In genomic region chr3:59873576-59874230, GRCh38 we compare ENCODE assay signal across 1 cellular context.
TF ChIP-seq lines count a peak whose summit lies in the region.

No MANE protein-coding gene starts in this region.

TF ChIP-seq in GM12878, 131 proteins besides CTCF, POLR2A, EP300 and RAD21 (continued from another document):
- TF ChIP-seq RELB (IDR thresholded peaks at IDR 0.05; ENCODE audit: low read depth) (no peak), TBL1XR1 (IDR thresholded peaks at IDR 0.05; ENCODE audit: low read depth, low read length) (no peak), IKZF1 (conservative IDR thresholded peaks at IDR 0.05) (peak; percentile 20; the same call in 1 of the 2 replicates), CBFB (IDR thresholded peaks at IDR 0.05; ENCODE audit: low read depth) (no peak), IKZF2 (IDR thresholded peaks at IDR 0.05) (peak; percentile 16 to 50; a peak in 3 of 4 replicates), FOXM1 (IDR thresholded peaks at IDR 0.05; ENCODE audit: low read depth, low read length) (no peak), IRF5 (IDR thresholded peaks at IDR 0.05; ENCODE audit: borderline replicate concordance) (no peak), TCF7 (IDR thresholded peaks at IDR 0.05; ENCODE audit: borderline replicate concordance) (no peak), ZBTB40 (IDR thresholded peaks at IDR 0.05; ENCODE audit: borderline replicate concordance) (no peak), SP1 (IDR thresholded peaks at IDR 0.05; ENCODE audit: low read depth, low read length) (no peak), KLF5 (IDR thresholded peaks at IDR 0.05; ENCODE audit: partially characterized antibody) (no peak), NFYA (IDR thresholded peaks at IDR 0.05; ENCODE audit: borderline replicate concordance, low read depth, low read length) (no peak), NR2C2 (IDR thresholded peaks at IDR 0.05; ENCODE audit: borderline replicate concordance, control insufficient read depth, insufficient read length, low read depth) (no peak), SMAD1 (IDR thresholded peaks at IDR 0.05; ENCODE audit: low read depth, partially characterized antibody) (no peak), BRCA1 (IDR thresholded peaks at IDR 0.05; ENCODE audit: low read depth, low read length) (no peak), ATF7 (IDR thresholded peaks at IDR 0.05; ENCODE audit: low read depth) (no peak), PRDM15 (CRISPR knock-in tag; IDR thresholded peaks at IDR 0.05) (no peak), JUNB (IDR thresholded peaks at IDR 0.05) (no peak), BHLHE40 (IDR thresholded peaks at IDR 0.05; ENCODE audit: borderline replicate concordance in 1 of 2, low read depth in 2 of 2, low read length in 1 of 2) (0 out of 4 replicates have a peak, but pooled peaks of 1 of the 2 experiments have one; percentile 12), CHD4 (IDR thresholded peaks at IDR 0.05) (no peak), GATAD2B (conservative IDR thresholded peaks at IDR 0.05; ENCODE audit: low read depth) (no peak), BCL11A (IDR thresholded peaks at IDR 0.05; ENCODE audit: low read depth, low read length) (peak; percentile 26; the same call in 1 of the 2 replicates), ZNF24 (IDR thresholded peaks at IDR 0.05) (no peak), EED (IDR thresholded peaks at IDR 0.05; ENCODE audit: low read depth) (no peak), CHD1 (IDR thresholded peaks at IDR 0.05; ENCODE audit: low read depth, low read length) (no peak), IRF4 (IDR thresholded peaks at IDR 0.05; ENCODE audit: low read depth, low read length) (no peak), LARP7 (IDR thresholded peaks at IDR 0.05) (no peak), RELA (IDR thresholded peaks at IDR 0.05; ENCODE audit: borderline replicate concordance, partially characterized antibody) (no peak), MEF2B (IDR thresholded peaks at IDR 0.05; ENCODE audit: partially characterized antibody, poor library complexity, severe bottlenecking) (peak; percentile 80), HCFC1 (IDR thresholded peaks at IDR 0.05; ENCODE audit: low read length) (no peak), ZBED1 (IDR thresholded peaks at IDR 0.05; ENCODE audit: borderline replicate concordance) (no peak), STAT1 (conservative IDR thresholded peaks at IDR 0.05) (no peak), SKIL (IDR thresholded peaks at IDR 0.05; ENCODE audit: low read depth, poor library complexity, severe bottlenecking) (no peak), SUPT20H (IDR thresholded peaks at IDR 0.05; ENCODE audit: borderline replicate concordance, control insufficient read depth, low read depth, low read length) (no peak), PAX5 (IDR thresholded peaks at IDR 0.05; ENCODE audit: borderline replicate concordance, low read depth, low read length) (no peak), POLR2AphosphoS5 (IDR thresholded peaks at IDR 0.05; ENCODE audit: low read length) (no peak), SREBF1 (IDR thresholded peaks at IDR 0.05; ENCODE audit: low read length) (no peak), RCOR1 (conservative IDR thresholded peaks at IDR 0.05; ENCODE audit: low read depth, low read length) (no peak), ZNF622 (IDR thresholded peaks at IDR 0.05) (no peak)
- TF ChIP-seq, protein P1, sequence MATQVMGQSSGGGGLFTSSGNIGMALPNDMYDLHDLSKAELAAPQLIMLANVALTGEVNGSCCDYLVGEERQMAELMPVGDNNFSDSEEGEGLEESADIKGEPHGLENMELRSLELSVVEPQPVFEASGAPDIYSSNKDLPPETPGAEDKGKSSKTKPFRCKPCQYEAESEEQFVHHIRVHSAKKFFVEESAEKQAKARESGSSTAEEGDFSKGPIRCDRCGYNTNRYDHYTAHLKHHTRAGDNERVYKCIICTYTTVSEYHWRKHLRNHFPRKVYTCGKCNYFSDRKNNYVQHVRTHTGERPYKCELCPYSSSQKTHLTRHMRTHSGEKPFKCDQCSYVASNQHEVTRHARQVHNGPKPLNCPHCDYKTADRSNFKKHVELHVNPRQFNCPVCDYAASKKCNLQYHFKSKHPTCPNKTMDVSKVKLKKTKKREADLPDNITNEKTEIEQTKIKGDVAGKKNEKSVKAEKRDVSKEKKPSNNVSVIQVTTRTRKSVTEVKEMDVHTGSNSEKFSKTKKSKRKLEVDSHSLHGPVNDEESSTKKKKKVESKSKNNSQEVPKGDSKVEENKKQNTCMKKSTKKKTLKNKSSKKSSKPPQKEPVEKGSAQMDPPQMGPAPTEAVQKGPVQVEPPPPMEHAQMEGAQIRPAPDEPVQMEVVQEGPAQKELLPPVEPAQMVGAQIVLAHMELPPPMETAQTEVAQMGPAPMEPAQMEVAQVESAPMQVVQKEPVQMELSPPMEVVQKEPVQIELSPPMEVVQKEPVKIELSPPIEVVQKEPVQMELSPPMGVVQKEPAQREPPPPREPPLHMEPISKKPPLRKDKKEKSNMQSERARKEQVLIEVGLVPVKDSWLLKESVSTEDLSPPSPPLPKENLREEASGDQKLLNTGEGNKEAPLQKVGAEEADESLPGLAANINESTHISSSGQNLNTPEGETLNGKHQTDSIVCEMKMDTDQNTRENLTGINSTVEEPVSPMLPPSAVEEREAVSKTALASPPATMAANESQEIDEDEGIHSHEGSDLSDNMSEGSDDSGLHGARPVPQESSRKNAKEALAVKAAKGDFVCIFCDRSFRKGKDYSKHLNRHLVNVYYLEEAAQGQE (IDR thresholded peaks at IDR 0.05; ENCODE audit: low read depth, low read length): no peak
- TF ChIP-seq, protein P2, sequence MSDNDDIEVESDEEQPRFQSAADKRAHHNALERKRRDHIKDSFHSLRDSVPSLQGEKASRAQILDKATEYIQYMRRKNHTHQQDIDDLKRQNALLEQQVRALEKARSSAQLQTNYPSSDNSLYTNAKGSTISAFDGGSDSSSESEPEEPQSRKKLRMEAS (IDR thresholded peaks at IDR 0.05; ENCODE audit: low read depth, low read length): no peak
- TF ChIP-seq, protein P3, sequence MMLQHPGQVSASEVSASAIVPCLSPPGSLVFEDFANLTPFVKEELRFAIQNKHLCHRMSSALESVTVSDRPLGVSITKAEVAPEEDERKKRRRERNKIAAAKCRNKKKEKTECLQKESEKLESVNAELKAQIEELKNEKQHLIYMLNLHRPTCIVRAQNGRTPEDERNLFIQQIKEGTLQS (IDR thresholded peaks at IDR 0.05; ENCODE audit: borderline replicate concordance, extremely low read depth, low read depth, low read length): no peak
TF ChIP-seq in GM12878: peak in this region for 7.
